24 cellular contexts compared by ENCODE assay signal in the genomic region with DNA sequence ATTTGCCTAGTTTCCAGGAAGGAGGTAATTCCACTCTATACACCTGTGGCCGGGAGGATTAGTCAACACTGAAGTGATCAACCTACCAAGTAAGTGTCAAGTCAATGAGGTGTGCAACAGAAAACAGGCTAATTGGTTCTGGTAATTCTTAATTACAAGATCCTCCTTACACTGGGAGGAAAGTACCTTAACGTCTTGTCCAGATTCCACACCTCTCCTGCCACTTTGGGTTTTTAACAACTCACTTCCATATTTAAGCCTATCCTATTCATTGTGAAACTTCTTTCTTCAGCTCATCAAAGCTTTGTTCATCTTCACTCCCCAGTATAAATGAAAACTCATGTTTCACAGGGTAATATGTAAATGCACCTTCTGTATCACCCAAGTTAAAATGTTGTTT.
DNase-seq lines count a peak whose midpoint lies in the region; ATAC-seq, FAIRE-seq and TF ChIP-seq lines count a peak whose summit lies in the region.
"Had no signal": no experiment of that assay in that cellular context is flagged by ENCODE, and none has a peak within 500 bp of the region (broad histone marks: within the 10 kb centered on the region; RNA-seq: fewer than 3 reads in every experiment).

No MANE protein-coding gene starts in this region.

- H3K27ac Mint-ChIP-seq in memory B cell: no peak overlapping the region
- H3K27ac Mint-ChIP-seq: activated CD8-positive, alpha-beta T cell treated with anti-CD3 and anti-CD28 coated beads for 36 hours; GM23338; HFFc6 had no signal

- H3K27me3 Mint-ChIP-seq in memory B cell: no peaks in the 10 kb centered on the region
- H3K27me3 Mint-ChIP-seq: activated CD8-positive, alpha-beta T cell treated with anti-CD3 and anti-CD28 coated beads for 36 hours had no signal

- DNase-seq in GM12865 (ENCODE audit: low read depth) (peak; percentile 72), GM18507 (ENCODE audit: extremely low spot score, insufficient read length, low read depth) (no peak), memory B cell (ENCODE audit: low spot score in 2 of 2) (no peak), NCI-H2196 (lab: John Stamatoyannopoulos, UW; ENCODE audit: unreplicated experiment) (no peak), D721Med (ENCODE audit: insufficient read length, low spot score) (no peak)
- DNase-seq: activated CD8-positive, alpha-beta T cell treated with anti-CD3 and anti-CD28 coated beads for 36 hours; activated effector memory CD4-positive, alpha-beta T cell treated with Interleukin-2 at 50 U/mL for 16 hours; body of pancreas; Calu3; dorsolateral prefrontal cortex; HFFc6; KBM-7; mesenchymal stem cell; MG63; NCI-H1105 treated with DMSO at 0.1 percent for 48 hours; NCI-H1930; NCI-H748 treated with DMSO at 0.1 percent for 48 hours; upper lobe of left lung had no signal

- TF ChIP-seq CTCF in GM12865 (IDR thresholded peaks at IDR 0.05; ENCODE audit: insufficient read depth, low read depth, low read length, missing control alignments) (no peak), D721Med (IDR thresholded peaks at IDR 0.05; ENCODE audit: insufficient read depth, missing control alignments) (no peak)

- no peak overlapping the region for H3K4me3 Mint-ChIP-seq in memory B cell
- H3K4me3 Mint-ChIP-seq: activated CD8-positive, alpha-beta T cell treated with anti-CD3 and anti-CD28 coated beads for 36 hours; GM23338; HFFc6; neural crest cell had no signal

- H3K4me3 ChIP-seq in GM12865 (ENCODE audit: low read depth, low read length): no peak overlapping the region
- H3K4me3 ChIP-seq: body of pancreas, dorsolateral prefrontal cortex, GM23338, MG63, smooth muscle cell, upper lobe of left lung had no signal

- ATAC-seq in HG02885 (IDR thresholded peaks at IDR 0.05; ENCODE audit: poor library complexity, unreplicated experiment): peak; percentile 59
- peak; percentile 34 for ATAC-seq in memory B cell (ENCODE audit: low read depth)
- ATAC-seq in HG03196 (IDR thresholded peaks at IDR 0.05; ENCODE audit: unreplicated experiment): no peak
- ATAC-seq: activated CD8-positive, alpha-beta T cell treated with anti-CD3 and anti-CD28 coated beads for 36 hours; body of pancreas; GM23338; left lobe of liver had no signal

- H3K4me1 Mint-ChIP-seq in memory B cell: peaks cover 24% of the 10 kb centered on the region
- H3K4me1 Mint-ChIP-seq: GM23338 had no signal

- H3K9me3 Mint-ChIP-seq in memory B cell: peaks cover 1% of the 10 kb centered on the region

- no peaks in the 10 kb centered on the region for H3K36me3 Mint-ChIP-seq in memory B cell

- peak; percentile 53 for FAIRE-seq in GM18507 (lab: Jason Lieb, UNC)
- FAIRE-seq in D721Med (lab: Jason Lieb, UNC): no peak
